ENCODE assay signal across 12 cellular contexts in the genomic region with DNA sequence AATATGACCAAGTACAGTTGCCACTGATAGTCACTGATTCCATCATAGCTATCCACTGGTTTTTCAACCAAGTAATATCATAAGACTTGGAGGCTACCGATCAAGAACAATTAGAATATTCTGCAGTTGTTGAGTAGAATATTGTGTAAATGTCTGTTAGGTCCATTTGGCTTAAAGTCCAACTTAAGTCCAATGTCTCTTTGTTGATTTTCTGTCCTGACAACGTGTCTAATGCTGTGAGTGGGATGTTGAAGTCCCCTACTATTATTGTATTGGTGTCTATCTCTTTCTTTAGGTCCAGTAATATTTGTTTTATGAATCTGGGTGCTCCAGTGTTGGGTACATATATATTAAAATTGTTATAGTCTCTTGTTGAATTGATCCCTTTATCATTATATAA. TPM values are rescaled to one million over a fixed set of nuclear protein-coding genes. Genes with fewer than 3 reads are reported as not detected.
"Had no signal": no experiment of that assay in that cellular context is flagged by ENCODE, and none has a peak within 500 bp of the region (broad histone marks: within the 10 kb centered on the region; RNA-seq: fewer than 3 reads in every experiment).

No MANE protein-coding gene starts in this region.

- H3K27ac ChIP-seq: GM23248 had no signal

- H3K36me3 ChIP-seq: HAP-1 had no signal

- H3K4me3 ChIP-seq: GM23248, GM23338, HAP-1 had no signal

- DNase-seq: GM23248, GOT3, H7, H9, HCEC 1CT, HFFc6 had no signal

- H2AFZ ChIP-seq: GM23248, GM23338 had no signal

- H3K9ac ChIP-seq: GM23248 had no signal

- ATAC-seq: GM23338, HCT116 had no signal

- H3K4me2 ChIP-seq: GM23338 had no signal

- FAIRE-seq: H1, H54 had no signal

RNA-seq across cellular contexts. Expression of a gene that starts 42.7 kb away (rescaled TPM):
- total RNA-seq: GM23248, GM23338, H1, H4, H7, H9, HFFc6 had no signal
- polyA plus RNA-seq: GM23248, GM23338, H1 had no signal
